ENCODE assay signal across 30 cellular contexts in genomic region chr9:38322937-38323336, GRCh38.
DNase-seq lines count a peak whose midpoint lies in the region; ATAC-seq, FAIRE-seq and TF ChIP-seq lines count a peak whose summit lies in the region.
"Had no signal": no experiment of that assay in that cellular context is flagged by ENCODE, and none has a peak within 500 bp of the region (broad histone marks: within the 10 kb centered on the region; RNA-seq: fewer than 3 reads in every experiment).

No MANE protein-coding gene starts in this region.

- H3K27ac ChIP-seq in A549 (no peak overlapping the region), K562 (ENCODE audit: extremely low read depth, low read depth, low read length) (no peak overlapping the region), PC-3 (ENCODE audit: low read length) (no peak overlapping the region)
- H3K27ac ChIP-seq: 22Rv1; BLaER1; BLaER1 treated with 17β-estradiol and CSF1 and Interleukin-3, amounts not matched to agents 10 nM and 100 nM; C4-2B had no signal

- DNase-seq in A549 (ENCODE audit: low read depth in 1 of 2, low spot score in 1 of 2): no peak
- DNase-seq in K562 (ENCODE audit: extremely low read depth in 1 of 4, low spot score in 3 of 4): no peak
- no peak for DNase-seq in PC-3
- DNase-seq: 8988T; ACHN; AML-193; BE2C; C1 segment of cervical spinal cord; Caco-2; Calu3; CD4-positive, alpha-beta memory T cell; CD4-positive, alpha-beta T cell; CD4-positive, CD25-positive, alpha-beta regulatory T cell; CD8-positive, alpha-beta memory T cell; CD8-positive, alpha-beta T cell; COR-L47; DMS 273 treated with DMSO at 0.1 percent for 48 hours; DMS153; DMS53; DMS79; DMS79 treated with DMSO at 0.1 percent for 48 hours; DND-41; EL had no signal

- H3K79me2 ChIP-seq in K562 (ENCODE audit: control insufficient read depth, insufficient read depth, low read length): no peaks in the 10 kb centered on the region
- no peaks in the 10 kb centered on the region for H3K79me2 ChIP-seq in PC-3 (ENCODE audit: low read length)

- in situ Hi-C loops in K562 (cut with MboI): no loop called here

- H3K36me3 ChIP-seq in K562 (ENCODE audit: control insufficient read depth, insufficient read depth, low read length) (no peaks in the 10 kb centered on the region), PC-3 (ENCODE audit: low read depth, low read length) (no peaks in the 10 kb centered on the region)
- H3K36me3 ChIP-seq: BE2C; BLaER1; BLaER1 treated with 17β-estradiol and CSF1 and Interleukin-3, amounts not matched to agents 10 nM and 100 nM had no signal

- BruUV-seq in K562 (replicated peaks; lab: Mats Ljungman, UMichigan): no TSS peak
- BruUV-seq in PC-3 (replicated peaks; lab: Mats Ljungman, UMichigan): no TSS peak

- peaks cover 6 to 12% of the 10 kb centered on the region in 2 experiments; a peak in 4 of 5 replicates for H3K27me3 ChIP-seq in K562 (ENCODE audit: control insufficient read depth in 2 of 2, insufficient read depth in 2 of 2, low read length in 2 of 2)
- 0 out of 2 replicates have a peak, but pooled peaks cover 5% of the 10 kb centered on the region for H3K27me3 ChIP-seq in PC-3 (ENCODE audit: low read length)
- H3K27me3 ChIP-seq: BE2C; BLaER1; BLaER1 treated with 17β-estradiol and CSF1 and Interleukin-3, amounts not matched to agents 10 nM and 100 nM had no signal

- peaks cover 12% of the 10 kb centered on the region for H3K4me1 ChIP-seq in A549
- no peaks in the 10 kb centered on the region; a peak in 1 of 5 replicates for H3K4me1 ChIP-seq in K562 (replicated peaks in 1 of 2; ENCODE audit: control insufficient read depth in 2 of 2, insufficient read depth in 2 of 2, low read length in 2 of 2)
- no peaks in the 10 kb centered on the region for H3K4me1 ChIP-seq in PC-3 (ENCODE audit: insufficient read depth, low read length)
- H3K4me1 ChIP-seq: Caco-2 had no signal

- no peak overlapping the region for H3K4me3 ChIP-seq in A549
- no peak overlapping the region for H3K4me3 ChIP-seq in K562
- no peak overlapping the region for H3K4me3 ChIP-seq in PC-3 (ENCODE audit: low read length)
- H3K4me3 ChIP-seq: BLaER1; BLaER1 treated with 17β-estradiol and CSF1 and Interleukin-3, amounts not matched to agents 10 nM and 100 nM had no signal

- no peak overlapping the region for H3K9ac ChIP-seq in K562 (ENCODE audit: insufficient read depth in 1 of 2, low read depth in 2 of 2, low read length in 2 of 2)
- no peak overlapping the region for H3K9ac ChIP-seq in PC-3 (ENCODE audit: low read length)
- H3K9ac ChIP-seq: BLaER1; BLaER1 treated with 17β-estradiol and CSF1 and Interleukin-3, amounts not matched to agents 10 nM and 100 nM had no signal

- FAIRE-seq in A549 (lab: Jason Lieb, UNC) (no peak), K562 (lab: Jason Lieb, UNC) (no peak)
- FAIRE-seq: A204.1, D721Med had no signal

- TF ChIP-seq RAD21 in A549 (conservative IDR thresholded peaks at IDR 0.05 in 1 of 2, IDR thresholded peaks at IDR 0.05 in 1 of 2): no peak
- no peak for TF ChIP-seq RAD21 in K562 (CRISPR knock-in tag; conservative IDR thresholded peaks at IDR 0.05 in 1 of 2, IDR thresholded peaks at IDR 0.05 in 1 of 2)

- no peaks in the 10 kb centered on the region for H3K9me2 ChIP-seq in PC-3 (replicated peaks; ENCODE audit: low read length)

- CTCF ChIA-PET in A549 (lab: Yijun Ruan, JAX): no interaction called here
- CTCF ChIA-PET in K562 (lab: Yijun Ruan, JAX; ENCODE audit: low intra/inter-chr PET ratio): interaction anchor here (1.1 kb wide), 1 partner anchor 48 kb away, joined by 3 read pairs; no protein-coding TSS in a partner anchor
- CTCF ChIA-PET in PC-3 (lab: Charles Lee): no interaction called here

- WGBS in A549 (ENCODE audit: missing lambda C conversion rate): 16% methylated on average over 3 of the region's 3 CpGs
- 0% methylated on average over 3 of the region's 3 CpGs for WGBS in K562 (ENCODE audit: insufficient coverage, low coverage, missing lambda C conversion rate)

- intact Hi-C loops in K562 (cut with micrococcal nuclease): no loop called here
- intact Hi-C loops in PC-3 (cut with micrococcal nuclease): no loop called here

- TF ChIP-seq POLR2A in A549 (IDR thresholded peaks at IDR 0.05; ENCODE audit: low read length) (no peak), K562 (conservative IDR thresholded peaks at IDR 0.05) (no peak)

- POLR2A ChIA-PET in A549 (lab: Yijun Ruan, JAX) (no interaction called here), K562 (lab: Yijun Ruan, JAX) (no interaction called here), PC-3 (lab: Charles Lee; ENCODE audit: unreplicated experiment) (no interaction called here)

- TF ChIP-seq CTCF in A549 (IDR thresholded peaks at IDR 0.05) (no peak), K562 (IDR thresholded peaks at IDR 0.05 in 2 of 3, conservative IDR thresholded peaks at IDR 0.05 in 1 of 3; ENCODE audit: insufficient read depth in 2 of 3, low read depth in 1 of 3, low read length in 3 of 3) (no peak), PC-3 (conservative IDR thresholded peaks at IDR 0.05; ENCODE audit: low read depth, low read length) (no peak)

- no peak overlapping the region for H3K4me2 ChIP-seq in A549
- H3K4me2 ChIP-seq in K562 (ENCODE audit: insufficient read depth, low read length): no peak overlapping the region
- H3K4me2 ChIP-seq in PC-3 (ENCODE audit: low read length): no peak overlapping the region
- H3K4me2 ChIP-seq: BLaER1; BLaER1 treated with 17β-estradiol and CSF1 and Interleukin-3, amounts not matched to agents 10 nM and 100 nM had no signal

- H3K9me1 ChIP-seq in K562 (ENCODE audit: control insufficient read depth, insufficient read depth, low read length): no peaks in the 10 kb centered on the region

- H3K9me3 ChIP-seq in A549 (no peaks in the 10 kb centered on the region), K562 (replicated peaks; ENCODE audit: control insufficient read depth, insufficient read depth, low read depth, low read length) (no peaks in the 10 kb centered on the region), PC-3 (ENCODE audit: low read length) (no peaks in the 10 kb centered on the region)
- H3K9me3 ChIP-seq: BE2C, Caco-2 had no signal

- H3F3A ChIP-seq in PC-3 (ENCODE audit: low read length, unreplicated experiment): no peaks in the 10 kb centered on the region

- H2AFZ ChIP-seq in K562 (ENCODE audit: low read depth, low read length) (no peak overlapping the region), PC-3 (ENCODE audit: low read length) (no peak overlapping the region)

- ATAC-seq in A549 (no peak), K562 (no peak), HG02610 (IDR thresholded peaks at IDR 0.05; ENCODE audit: unreplicated experiment) (no peak), PC-3 (no peak)
- ATAC-seq: CD8-positive, alpha-beta T cell had no signal

- H4K20me1 ChIP-seq in K562 (replicated peaks; ENCODE audit: control insufficient read depth, insufficient read depth, low read length) (no peaks in the 10 kb centered on the region), PC-3 (ENCODE audit: low read length) (no peaks in the 10 kb centered on the region)
- H4K20me1 ChIP-seq: BLaER1; BLaER1 treated with 17β-estradiol and CSF1 and Interleukin-3, amounts not matched to agents 10 nM and 100 nM had no signal

- TF ChIP-seq EP300 in A549 (IDR thresholded peaks at IDR 0.05): no peak
- TF ChIP-seq EP300 in K562 (IDR thresholded peaks at IDR 0.05; ENCODE audit: low read length): no peak

TF ChIP-seq in A549, 52 proteins besides CTCF, POLR2A, EP300 and RAD21:
- TF ChIP-seq PBX3 (IDR thresholded peaks at IDR 0.05): no peak
- peak; percentile 82; the same call in 1 of the 2 replicates for TF ChIP-seq RNF2 (IDR thresholded peaks at IDR 0.05; ENCODE audit: borderline replicate concordance, low read depth)
- no peak for TF ChIP-seq JUNB (IDR thresholded peaks at IDR 0.05)
- no peak for TF ChIP-seq HOXB5 (CRISPR knock-in tag; IDR thresholded peaks at IDR 0.05)
- TF ChIP-seq ZSCAN20 (CRISPR knock-in tag; IDR thresholded peaks at IDR 0.05): no peak
TF ChIP-seq in A549: peak in this region for 1.

TF ChIP-seq in K562, 482 proteins besides CTCF, POLR2A, EP300 and RAD21 (continues in another document):
- TF ChIP-seq KLF10 (CRISPR knock-in tag; IDR thresholded peaks at IDR 0.05): no peak
- peak; percentile 28; the same call in 1 of the 2 replicates for TF ChIP-seq BMI1 (IDR thresholded peaks at IDR 0.05; ENCODE audit: low read length)
- TF ChIP-seq CBX1 (IDR thresholded peaks at IDR 0.05; ENCODE audit: low read depth): no peak
- TF ChIP-seq CBX2 (IDR thresholded peaks at IDR 0.05; ENCODE audit: insufficient read depth, low read length, poor library complexity, severe bottlenecking): peak; percentile 76
- TF ChIP-seq XRCC3 (IDR thresholded peaks at IDR 0.05): no peak
- peak; percentile 28 for TF ChIP-seq ZFP36 (IDR thresholded peaks at IDR 0.05; ENCODE audit: low read depth, low read length, partially characterized antibody)
- TF ChIP-seq RBBP5 (IDR thresholded peaks at IDR 0.05; ENCODE audit: borderline replicate concordance, insufficient read depth, low read length, poor library complexity, severe bottlenecking): no peak
- peak; percentile 39; the same call in 1 of the 2 replicates for TF ChIP-seq RNF2 (IDR thresholded peaks at IDR 0.05)
- no peak for TF ChIP-seq RHOXF2B (CRISPR knock-in tag; conservative IDR thresholded peaks at IDR 0.05)
- no peak for TF ChIP-seq NR1H2 (CRISPR knock-in tag; IDR thresholded peaks at IDR 0.05)
- TF ChIP-seq ERF (CRISPR knock-in tag; IDR thresholded peaks at IDR 0.05): no peak
- no peak for TF ChIP-seq ZNF561 (CRISPR knock-in tag; conservative IDR thresholded peaks at IDR 0.05)

Comparison
In these comparisons a context has a peak if more than half of its experiments do, and no peak if none do; other contexts are left out.
1. Of the 35 proteins assayed by ChIP-seq in both K562 and A549: peak only in K562: CBX2, CBX8 and ZFP36; only in A549: none; in both: RNF2; in neither: 31.